9 cellular contexts compared by ENCODE assay signal in the genomic region with DNA sequence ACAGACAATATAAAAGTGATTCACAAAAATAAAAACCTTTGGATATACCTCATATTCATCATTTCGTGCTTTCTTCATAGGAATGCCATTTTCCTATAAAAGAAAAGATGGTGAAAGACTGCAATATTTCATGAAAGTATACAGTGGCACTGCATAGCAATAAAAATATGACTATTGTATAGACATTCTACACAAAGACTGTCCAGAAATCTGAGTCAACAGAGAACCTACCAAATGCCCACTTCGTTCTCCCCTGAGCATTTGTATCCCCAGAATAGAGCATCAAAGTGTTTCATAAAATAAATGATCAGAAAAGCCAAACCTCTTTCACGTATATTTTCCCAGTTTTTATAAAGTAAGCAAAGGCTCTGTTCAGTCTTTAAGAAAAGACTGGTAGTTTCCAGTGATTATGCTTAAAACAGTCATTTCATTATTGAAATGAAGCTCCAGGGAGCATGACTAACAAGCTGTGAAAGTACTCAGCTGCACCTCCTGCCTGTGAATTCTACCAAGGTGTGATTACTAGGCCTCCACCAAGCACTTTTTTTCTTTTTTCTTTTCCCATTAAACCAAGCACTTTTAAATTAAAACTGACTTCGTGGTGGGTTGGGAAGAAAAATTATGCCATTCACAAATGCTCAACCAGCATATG. TPM values are rescaled to one million over a fixed set of nuclear protein-coding genes. Genes with fewer than 3 reads are reported as not detected.
DNase-seq lines count a peak whose midpoint lies in the region; ATAC-seq and FAIRE-seq lines count a peak whose summit lies in the region.
"Had no signal": no experiment of that assay in that cellular context is flagged by ENCODE, and none has a peak within 500 bp of the region (broad histone marks: within the 10 kb centered on the region; RNA-seq: fewer than 3 reads in every experiment).

No MANE protein-coding gene starts in this region.

- DNase-seq in GM18507 (ENCODE audit: extremely low spot score, insufficient read length, low read depth) (no peak), amniotic epithelial cell (ENCODE audit: low read depth) (peak; percentile 6), NCI-H510A (lab: John Stamatoyannopoulos, UW) (no peak), NCI-H146 (lab: John Stamatoyannopoulos, UW) (no peak), NCI-H2227 treated with DMSO at 0.1 percent for 48 hours (lab: John Stamatoyannopoulos, UW) (no peak)
- DNase-seq: Peyer's patch had no signal

- ATAC-seq in GM19438 (IDR thresholded peaks at IDR 0.05; ENCODE audit: low read depth, unreplicated experiment): peak; percentile 82
- peak; percentile 92 for ATAC-seq in HG02981 (IDR thresholded peaks at IDR 0.05; ENCODE audit: unreplicated experiment)
- ATAC-seq in esophagus mucosa: no peak

- FAIRE-seq in GM18507 (lab: Jason Lieb, UNC): peak; percentile 68

RNA-seq across cellular contexts. Expression of a gene that starts 20.2 kb away (rescaled TPM):
- 90.8 TPM for total RNA-seq in esophagus mucosa
